ENCODE assay signal across 19 cellular contexts in genomic region chr4:158163941-158164665, GRCh38. TPM values are rescaled to one million over a fixed set of nuclear protein-coding genes. Genes with fewer than 3 reads are reported as not detected.
DNase-seq lines count a peak whose midpoint lies in the region; ATAC-seq and TF ChIP-seq lines count a peak whose summit lies in the region.
"Had no signal": no experiment of that assay in that cellular context is flagged by ENCODE, and none has a peak within 500 bp of the region (broad histone marks: within the 10 kb centered on the region; RNA-seq: fewer than 3 reads in every experiment).

No MANE protein-coding gene starts in this region.

- peak overlapping the region; percentile 45 for H3K27ac ChIP-seq in endodermal cell (ENCODE audit: low read depth, low read length)
- peak overlapping the region; percentile 50 for H3K27ac ChIP-seq in muscle layer of duodenum (ENCODE audit: low read length)
- H3K27ac ChIP-seq in tibial nerve: peak overlapping the region; percentile 43 to 93 (median 85)
- H3K27ac ChIP-seq: GM23248, parathyroid adenoma had no signal

- peak overlapping the region; percentile 57 for H3K4me3 ChIP-seq in adipocyte (ENCODE audit: low read length)
- no peak overlapping the region for H3K4me3 ChIP-seq in endodermal cell (ENCODE audit: low read length)
- H3K4me3 ChIP-seq in muscle layer of duodenum (ENCODE audit: low read depth in 1 of 2, low read length in 2 of 2): peak overlapping the region; percentile 31 to 45
- peak overlapping the region in 2 of 4 donors; percentile 10 to 59 for H3K4me3 ChIP-seq in tibial nerve
- H3K4me3 ChIP-seq: GM23248, K562, lung had no signal

- H3K27me3 ChIP-seq in adipocyte (replicated peaks; ENCODE audit: control insufficient read depth, insufficient read depth, low read length) (no peaks in the 10 kb centered on the region), endodermal cell (ENCODE audit: control insufficient read depth, insufficient read depth, low read length, poor library complexity, severe bottlenecking) (no peaks in the 10 kb centered on the region), muscle layer of duodenum (ENCODE audit: low read depth, low read length) (no peaks in the 10 kb centered on the region), tibial nerve (no peaks in the 10 kb centered on the region)

- no peak overlapping the region for H3K4me3 Mint-ChIP-seq in endodermal cell
- H3K4me3 Mint-ChIP-seq: activated CD4-positive, alpha-beta T cell treated with anti-CD3 and anti-CD28 coated beads, Interleukin-2, amount 10 ng/mL, durations not matched to agents 24 days and 14 days; activated T-cell treated with anti-CD3 and anti-CD28 coated beads, Interleukin-2, amount 50 U/mL, for 72 hours; CD4-positive, CD25-positive, alpha-beta regulatory T cell; T-helper 17 cell had no signal

- no peak for ATAC-seq in GM19328 (IDR thresholded peaks at IDR 0.05; ENCODE audit: unreplicated experiment)
- ATAC-seq: activated T-cell treated with anti-CD3 and anti-CD28 coated beads, Interleukin-2, amount 50 U/mL, for 72 hours; K562; Panc1; T-helper 17 cell had no signal

- H3K9me3 ChIP-seq in adipocyte (ENCODE audit: control insufficient read depth, low read length): no peaks in the 10 kb centered on the region
- no peaks in the 10 kb centered on the region for H3K9me3 ChIP-seq in endodermal cell (ENCODE audit: control insufficient read depth, low read length)
- H3K9me3 ChIP-seq in muscle layer of duodenum (ENCODE audit: control insufficient read depth in 1 of 2, low read length in 2 of 2): no peaks in the 10 kb centered on the region
- no peaks in the 10 kb centered on the region for H3K9me3 ChIP-seq in tibial nerve

- no peaks in the 10 kb centered on the region for H3K27me3 Mint-ChIP-seq in endodermal cell (ENCODE audit: insufficient read depth)

- H3K27ac Mint-ChIP-seq in endodermal cell: no peak overlapping the region
- H3K27ac Mint-ChIP-seq: activated CD4-positive, alpha-beta T cell treated with anti-CD3 and anti-CD28 coated beads, Interleukin-2, amount 10 ng/mL, durations not matched to agents 24 days and 14 days; activated T-cell treated with anti-CD3 and anti-CD28 coated beads, Interleukin-2, amount 50 U/mL, for 72 hours; CD4-positive, CD25-positive, alpha-beta regulatory T cell; T-helper 17 cell had no signal

- H3K9ac ChIP-seq in adipocyte (ENCODE audit: low read length) (no peak overlapping the region), endodermal cell (ENCODE audit: extremely low read depth, low read length, poor library complexity, severe bottlenecking) (no peak overlapping the region)
- H3K9ac ChIP-seq: GM23248, parathyroid adenoma had no signal

- H3K36me3 ChIP-seq in adipocyte (ENCODE audit: control insufficient read depth, insufficient read depth, low read length, severe bottlenecking) (no peaks in the 10 kb centered on the region), endodermal cell (ENCODE audit: control insufficient read depth, insufficient read depth, low read length) (no peaks in the 10 kb centered on the region), muscle layer of duodenum (ENCODE audit: control insufficient read depth in 1 of 2, insufficient read depth in 2 of 2, low read length in 2 of 2) (no peaks in the 10 kb centered on the region), tibial nerve (no peaks in the 10 kb centered on the region)

- no peaks in the 10 kb centered on the region for H3K36me3 Mint-ChIP-seq in endodermal cell (ENCODE audit: low read depth)
- H3K36me3 Mint-ChIP-seq: CD4-positive, CD25-positive, alpha-beta regulatory T cell had no signal

- TF ChIP-seq POLR2A in tibial nerve (IDR thresholded peaks at IDR 0.05): no peak

- H3K4me1 ChIP-seq in adipocyte (ENCODE audit: control insufficient read depth, insufficient read depth, low read length) (peaks cover 56% of the 10 kb centered on the region), endodermal cell (ENCODE audit: control insufficient read depth, insufficient read depth, low read length) (peaks cover 4% of the 10 kb centered on the region), muscle layer of duodenum (ENCODE audit: control insufficient read depth in 1 of 2, insufficient read depth in 2 of 2, low read length in 2 of 2) (peaks cover 4 to 11% of the 10 kb centered on the region in 2 donors), tibial nerve (peaks cover 0 to 75% (median 18%) of the 10 kb centered on the region in 4 donors)
- H3K4me1 ChIP-seq: parathyroid adenoma had no signal

- 79 to 100% methylated on average over 4 to 8 of the region's 8 CpGs for WGBS in endodermal cell (ENCODE audit: insufficient coverage in 1 of 2, insufficient read length in 1 of 2), 2 experiments
- 24 to 29% methylated on average over 8 of the region's 8 CpGs for WGBS in tibial nerve, 2 donors

- DNase-seq in adipocyte (ENCODE audit: low read depth): peak; percentile 38
- DNase-seq in endodermal cell: no peak
- no peak for DNase-seq in tibial nerve (ENCODE audit: low spot score in 2 of 2)
- DNase-seq in AG08395 (ENCODE audit: low spot score): no peak
- DNase-seq in NCI-H1092 (lab: John Stamatoyannopoulos, UW): no peak
- DNase-seq: activated CD4-positive, alpha-beta T cell treated with anti-CD3 and anti-CD28 coated beads, Interleukin-2, amount 10 ng/mL, durations not matched to agents 24 days and 14 days; activated T-cell treated with anti-CD3 and anti-CD28 coated beads, Interleukin-2, amount 50 U/mL, for 72 hours; CD4-positive, CD25-positive, alpha-beta regulatory T cell; GM23248; NCI-H1417 treated with DMSO at 0.1 percent for 48 hours; NCI-H526 treated with DMSO at 0.1 percent for 48 hours; stimulated activated CD4-positive, alpha-beta T cell treated with anti-CD3 and anti-CD28 coated beads, Interleukin-2, amount 100 ng/mL, for 24 hours; T-helper 17 cell had no signal

- peak in 1 of 2 donors; percentile 1 for TF ChIP-seq EP300 in tibial nerve (IDR thresholded peaks at IDR 0.05)

- H3K4me1 Mint-ChIP-seq in endodermal cell: peaks cover 21% of the 10 kb centered on the region
- H3K4me1 Mint-ChIP-seq: activated CD4-positive, alpha-beta T cell treated with anti-CD3 and anti-CD28 coated beads, Interleukin-2, amount 10 ng/mL, durations not matched to agents 24 days and 14 days; CD4-positive, CD25-positive, alpha-beta regulatory T cell; T-helper 17 cell had no signal

- TF ChIP-seq CTCF in endodermal cell (conservative IDR thresholded peaks at IDR 0.05): no peak
- TF ChIP-seq CTCF in tibial nerve (IDR thresholded peaks at IDR 0.05): no peak

- no peaks in the 10 kb centered on the region for H3K9me3 Mint-ChIP-seq in endodermal cell
- H3K9me3 Mint-ChIP-seq: activated CD4-positive, alpha-beta T cell treated with anti-CD3 and anti-CD28 coated beads, Interleukin-2, amount 10 ng/mL, durations not matched to agents 24 days and 14 days; activated T-cell treated with anti-CD3 and anti-CD28 coated beads, Interleukin-2, amount 50 U/mL, for 72 hours had no signal

RNA-seq across cellular contexts. Expression of gene GASK1B, which starts 8.7 kb away (rescaled TPM):
- total RNA-seq in endodermal cell: 1 to 10 TPM; 2.3 to 4.4 TPM
- polyA plus RNA-seq in endodermal cell (2013, experiment 1 of 2): 8.7 TPM
- polyA plus RNA-seq in endodermal cell (2013, experiment 2 of 2): 11.1 TPM
- total RNA-seq in tibial nerve: 10 to 100 TPM; 44.1 to 72.0 (median 61.0) TPM
- total RNA-seq: activated CD4-positive, alpha-beta T cell treated with anti-CD3 and anti-CD28 coated beads, Interleukin-2, amount 10 ng/mL, durations not matched to agents 24 days and 14 days; activated T-cell treated with anti-CD3 and anti-CD28 coated beads, Interleukin-2, amount 50 U/mL, for 72 hours; CD4-positive, CD25-positive, alpha-beta regulatory T cell had no signal
- polyA plus RNA-seq: CD4-positive, CD25-positive, alpha-beta regulatory T cell had no signal

RNA-seq across cellular contexts. Expression of gene TMEM144, which starts 46.2 kb away (rescaled TPM):
- total RNA-seq in endodermal cell (10 to 100 TPM; 10.6 to 20.3 TPM), tibial nerve (10 to 100 TPM in 1 of 4 donors, 1 to 10 TPM in 3; 4.9 to 23.8 (median 9.0) TPM)
- 4.0 TPM for polyA plus RNA-seq in endodermal cell (2013, experiment 1 of 2)
- 4.2 TPM for polyA plus RNA-seq in endodermal cell (2013, experiment 2 of 2)
- total RNA-seq: activated CD4-positive, alpha-beta T cell treated with anti-CD3 and anti-CD28 coated beads, Interleukin-2, amount 10 ng/mL, durations not matched to agents 24 days and 14 days; CD4-positive, CD25-positive, alpha-beta regulatory T cell had no signal
- polyA plus RNA-seq: CD4-positive, CD25-positive, alpha-beta regulatory T cell had no signal

Comparison
In these comparisons a context has a peak if more than half of its experiments do, and no peak if none do; other contexts are left out.
1. RNA of gene GASK1B, which starts 8.7 kb away (total RNA-seq): 44.1 to 72.0 TPM in tibial nerve; 2.3 to 4.4 TPM in endodermal cell; every median in the first group is over 4 times any median in the second.
2. Peak in every context shown above with its lines, with median percentiles within 50 percentile points of each other: H3K27ac ChIP-seq.